ENCODE assay signal across 9 cellular contexts in genomic region chr1:923991-924618, GRCh38. TPM values are rescaled to one million over a fixed set of nuclear protein-coding genes. Genes with fewer than 3 reads are reported as not detected.
DNase-seq lines count a peak whose midpoint lies in the region; ATAC-seq and TF ChIP-seq lines count a peak whose summit lies in the region.
"Had no signal": no experiment of that assay in that cellular context is flagged by ENCODE, and none has a peak within 500 bp of the region (broad histone marks: within the 10 kb centered on the region; RNA-seq: fewer than 3 reads in every experiment).

No MANE protein-coding gene starts in this region.

- H3K9me3 ChIP-seq in left ventricle myocardium inferior (replicated peaks): no peaks in the 10 kb centered on the region
- no peaks in the 10 kb centered on the region for H3K9me3 ChIP-seq in mesodermal cell (ENCODE audit: control insufficient read depth, low read length)
- no peaks in the 10 kb centered on the region for H3K9me3 ChIP-seq in aorta (ENCODE audit: control insufficient read depth, low read length)

- H3K36me3 ChIP-seq in left ventricle myocardium inferior (no peaks in the 10 kb centered on the region), brain microvascular endothelial cell (replicated peaks) (no peaks in the 10 kb centered on the region), mesodermal cell (ENCODE audit: control insufficient read depth, insufficient read depth, low read length) (no peaks in the 10 kb centered on the region), aorta (ENCODE audit: control insufficient read depth in 1 of 2, insufficient read depth in 2 of 2, low read length in 1 of 2) (no peaks in the 10 kb centered on the region)

- in situ Hi-C loops in brain microvascular endothelial cell (cut with HindIII; ENCODE audit: low pct_ligation_motif_present, low sequenced_read_pairs): no loop called here

- no peak for DNase-seq in left ventricle myocardium inferior
- no peak for DNase-seq in Right ventricle myocardium inferior (ENCODE audit: missing footprints)
- no peak for DNase-seq in brain microvascular endothelial cell
- no peak for DNase-seq in aorta
- no peak for DNase-seq in effector CD4-positive, alpha-beta T cell
- DNase-seq in NCI-H345 treated with DMSO at 0.1 percent for 48 hours (lab: John Stamatoyannopoulos, UW; ENCODE audit: unreplicated experiment): no peak

- H3K27ac ChIP-seq in left ventricle myocardium inferior (replicated peaks) (no peak overlapping the region), brain microvascular endothelial cell (no peak overlapping the region), mesodermal cell (ENCODE audit: low read depth, low read length, severe bottlenecking) (no peak overlapping the region), aorta (ENCODE audit: low read depth in 1 of 2, low read length in 2 of 2) (no peak overlapping the region)

- peaks cover 49% of the 10 kb centered on the region for H3K4me1 ChIP-seq in left ventricle myocardium inferior
- H3K4me1 ChIP-seq in mesodermal cell (ENCODE audit: control insufficient read depth, insufficient read depth, low read length, poor library complexity, severe bottlenecking): peaks cover 26% of the 10 kb centered on the region
- H3K4me1 ChIP-seq in aorta (ENCODE audit: control insufficient read depth in 1 of 2, insufficient read depth in 2 of 2, low read length in 2 of 2): no peaks in the 10 kb centered on the region

- intact Hi-C loops in left ventricle myocardium inferior (cut with micrococcal nuclease): no loop called here
- intact Hi-C loops in Right ventricle myocardium inferior (cut with DNase I): no loop called here
- intact Hi-C loops in aorta (cut with DNase I): loop anchor here in 1 of 2 donors (2.0 to 10.0 kb wide), 2 partner anchors 17 to 81 kb away; partner anchors contain the start of gene HES4

- H3K27me3 ChIP-seq in left ventricle myocardium inferior (ENCODE audit: low read depth) (peaks cover 98% of the 10 kb centered on the region), brain microvascular endothelial cell (replicated peaks) (peaks cover 49% of the 10 kb centered on the region), aorta (ENCODE audit: control insufficient read depth in 1 of 2, insufficient read depth in 2 of 2, low read length in 1 of 2) (no peaks in the 10 kb centered on the region)

- no peak for TF ChIP-seq CTCF in left ventricle myocardium inferior (IDR thresholded peaks at IDR 0.05; ENCODE audit: borderline replicate concordance)
- no peak for TF ChIP-seq CTCF in brain microvascular endothelial cell (IDR thresholded peaks at IDR 0.05; ENCODE audit: low read depth, low read length, missing control alignments)

- peak overlapping the region; percentile 67 for H3K4me3 ChIP-seq in left ventricle myocardium inferior
- H3K4me3 ChIP-seq in brain microvascular endothelial cell (ENCODE audit: low read depth, low read length): peak overlapping the region; percentile 24
- peak overlapping the region; percentile 62 for H3K4me3 ChIP-seq in mesodermal cell (ENCODE audit: extremely low read depth, insufficient read depth, low read length, poor library complexity, severe bottlenecking)
- peak overlapping the region; percentile 23 to 28 for H3K4me3 ChIP-seq in aorta (ENCODE audit: low read length in 2 of 2)

- 0% methylated on average over 72 to 79 of the region's 92 CpGs for WGBS in mesodermal cell (ENCODE audit: insufficient coverage in 2 of 2), 2 experiments
- 0% methylated on average over 38 to 92 of the region's 92 CpGs for WGBS in aorta, 2 donors

- ATAC-seq in Right ventricle myocardium inferior: no peak
- no peak for ATAC-seq in aorta (ENCODE audit: low FRiP score)
- ATAC-seq in HG03520 (IDR thresholded peaks at IDR 0.05; ENCODE audit: unreplicated experiment): no peak

RNA-seq across cellular contexts. Expression of gene SAMD11, which starts 0.4 kb away (rescaled TPM):
- total RNA-seq in left ventricle myocardium inferior: 2.4 TPM
- 1.7 TPM for total RNA-seq in Right ventricle myocardium inferior
- polyA plus RNA-seq in mesodermal cell (2013, experiment 1 of 2): 59.2 TPM
- 43.4 TPM for polyA plus RNA-seq in mesodermal cell (2013, experiment 2 of 2)
- 10 to 100 TPM; 30.1 to 44.3 TPM for total RNA-seq in aorta
- 1 to 10 TPM; 2.6 to 7.2 TPM for polyA plus RNA-seq in aorta
- total RNA-seq: activated T-helper 2 cell treated with anti-CD3 and anti-CD28 coated beads, Interferon-gamma antibody, Interleukin-2, Interleukin-4, amounts not matched to agents 10 μg/mL and 5 μg/mL and 100 μg/mL, durations not matched to agents 14 hours and 24 hours and 36 hours had no signal

RNA-seq across cellular contexts. Expression of gene NOC2L, which starts 35.0 kb away (rescaled TPM):
- total RNA-seq in left ventricle myocardium inferior (40.8 TPM), Right ventricle myocardium inferior (41.7 TPM), aorta (10 to 100 TPM; 35.8 to 41.4 TPM)
- 75.0 TPM for polyA plus RNA-seq in mesodermal cell (2013, experiment 1 of 2)
- 63.3 TPM for polyA plus RNA-seq in mesodermal cell (2013, experiment 2 of 2)
- 10 to 100 TPM; 17.3 to 55.5 TPM for polyA plus RNA-seq in aorta

RNA-seq across cellular contexts. Expression of gene KLHL17, which starts 36.3 kb away (rescaled TPM):
- total RNA-seq in left ventricle myocardium inferior (6.4 TPM), Right ventricle myocardium inferior (7.0 TPM), aorta (10 to 100 TPM; 10.0 to 19.9 TPM)
- polyA plus RNA-seq in mesodermal cell (2013, experiment 1 of 2): 34.7 TPM
- 25.9 TPM for polyA plus RNA-seq in mesodermal cell (2013, experiment 2 of 2)
- 10 to 100 TPM in 1 of 2 donors, 1 to 10 TPM in 1; 2.8 to 40.5 TPM for polyA plus RNA-seq in aorta

RNA-seq across cellular contexts. Expression of gene PLEKHN1, which starts 42.2 kb away (rescaled TPM):
- total RNA-seq in left ventricle myocardium inferior (not detected), Right ventricle myocardium inferior (not detected), aorta (1 to 10 TPM in 1 of 2 donors, under 1 TPM in 1; 0.52 to 1.2 TPM)
- 1.1 TPM for polyA plus RNA-seq in mesodermal cell (2013, experiment 1 of 2)
- polyA plus RNA-seq in mesodermal cell (2013, experiment 2 of 2): 0.46 TPM
- polyA plus RNA-seq in aorta: under 1 TPM; 0.13 to 0.61 TPM

RNA-seq across cellular contexts. Expression of gene PERM1, which starts 57.8 kb away (rescaled TPM):
- total RNA-seq in left ventricle myocardium inferior (160 TPM), Right ventricle myocardium inferior (174 TPM), aorta (under 1 TPM; 0.42 to 0.49 TPM)
- not detected for polyA plus RNA-seq in mesodermal cell (2013, experiment 1 of 2)
- not detected for polyA plus RNA-seq in mesodermal cell (2013, experiment 2 of 2)
- 1 to 10 TPM in 1 of 2 donors, under 1 TPM in 1; 0.50 to 1.5 TPM for polyA plus RNA-seq in aorta
- total RNA-seq: activated T-helper 2 cell treated with anti-CD3 and anti-CD28 coated beads, Interferon-gamma antibody, Interleukin-2, Interleukin-4, amounts not matched to agents 10 μg/mL and 5 μg/mL and 100 μg/mL, durations not matched to agents 14 hours and 24 hours and 36 hours had no signal
